In genomic region chr17:47830396-47830907, GRCh38 we compare ENCODE assay signal across 8 cellular contexts. TPM values are rescaled to one million over a fixed set of nuclear protein-coding genes. Genes with fewer than 3 reads are reported as not detected.
DNase-seq lines count a peak whose midpoint lies in the region; ATAC-seq and TF ChIP-seq lines count a peak whose summit lies in the region.

No MANE protein-coding gene starts in this region.

- H2BK15ac ChIP-seq in mesendoderm (replicated peaks; ENCODE audit: low read depth): no peak overlapping the region

- H3K23ac ChIP-seq in mesendoderm (ENCODE audit: low read length): no peak overlapping the region

- H3K27ac ChIP-seq in cardiac muscle cell: peak overlapping the region; percentile 52
- peak overlapping the region in 3 of 4 donors; percentile 49 to 78 (median 73) for H3K27ac ChIP-seq in body of pancreas
- no peak overlapping the region for H3K27ac ChIP-seq in mesendoderm (ENCODE audit: low read depth, low read length)
- peak overlapping the region; percentile 43 for H3K27ac ChIP-seq in urinary bladder (ENCODE audit: low read depth)

- H4K5ac ChIP-seq in mesendoderm (ENCODE audit: low read length): no peak overlapping the region

- ATAC-seq in Right ventricle myocardium inferior (no peak), body of pancreas (no peak), HG02642 (IDR thresholded peaks at IDR 0.05; ENCODE audit: poor library complexity, unreplicated experiment) (no peak)

- H3K56ac ChIP-seq in mesendoderm (ENCODE audit: low read length): peak overlapping the region; percentile 62

- intact Hi-C loops in Right ventricle myocardium inferior (cut with DNase I): no loop called here
- intact Hi-C loops in body of pancreas (cut with DNase I): loop anchor here (10.0 kb wide), 1 partner anchor 184 kb away; no protein-coding TSS in a partner anchor

- H3K79me2 ChIP-seq in mesendoderm (ENCODE audit: control insufficient read depth, insufficient read depth, low read length): peaks cover 8% of the 10 kb centered on the region

- H3K4me3 ChIP-seq in cardiac muscle cell (peak overlapping the region; percentile 79), body of pancreas (peak overlapping the region; percentile 58 to 67), mesendoderm (ENCODE audit: low read length) (no peak overlapping the region), urinary bladder (ENCODE audit: low read depth, low read length) (peak overlapping the region; percentile 51)

- DNase-seq in cardiac muscle cell (ENCODE audit: low read depth in 1 of 2, low spot score in 1 of 2) (no peak), Right ventricle myocardium inferior (ENCODE audit: missing footprints) (no peak), body of pancreas (no peak), mesendoderm (no peak), hippocampal formation (lab: John Stamatoyannopoulos, UW) (no peak), NCI-H510A treated with DMSO at 0.1 percent for 48 hours (lab: John Stamatoyannopoulos, UW) (no peak)

- H3K27me3 ChIP-seq in cardiac muscle cell: no peaks in the 10 kb centered on the region
- H3K27me3 ChIP-seq in body of pancreas: no peaks in the 10 kb centered on the region
- H3K27me3 ChIP-seq in mesendoderm (ENCODE audit: insufficient read depth, low read length, poor library complexity): no peaks in the 10 kb centered on the region

- H3K36me3 ChIP-seq in cardiac muscle cell (peaks cover 24% of the 10 kb centered on the region), body of pancreas (replicated peaks in 1 of 2; ENCODE audit: insufficient read depth in 1 of 2, low read depth in 2 of 2) (peaks cover 9 to 14% of the 10 kb centered on the region in 2 donors), mesendoderm (ENCODE audit: control insufficient read depth, insufficient read depth, low read length) (peaks cover 2% of the 10 kb centered on the region), urinary bladder (ENCODE audit: insufficient read depth) (peaks cover 8% of the 10 kb centered on the region)

- H3K4me2 ChIP-seq in mesendoderm (ENCODE audit: low read length): peak overlapping the region; percentile 47

- WGBS in body of pancreas, 2 donors: 48 to 50% methylated on average over 17 of the region's 18 CpGs
- no CpG with 5 or more reads among the region's 18 CpGs for WGBS in mesendoderm (ENCODE audit: extremely low coverage, insufficient coverage, low lambda C conversion rate)
- WGBS in urinary bladder: 67% methylated on average over 18 of the region's 18 CpGs

- no peak overlapping the region for H2BK120ac ChIP-seq in mesendoderm (ENCODE audit: low read depth, low read length)

- no peak overlapping the region for H2BK5ac ChIP-seq in mesendoderm (ENCODE audit: low read length)

- no peak overlapping the region for H2AK5ac ChIP-seq in mesendoderm (ENCODE audit: low read length)

- no peak overlapping the region for H3K18ac ChIP-seq in mesendoderm (ENCODE audit: low read length)

- H3K9me3 ChIP-seq in cardiac muscle cell (ENCODE audit: low read depth) (no peaks in the 10 kb centered on the region), body of pancreas (no peaks in the 10 kb centered on the region)

- peak overlapping the region; percentile 86 for H3K9ac ChIP-seq in mesendoderm (ENCODE audit: low read length)

- H4K8ac ChIP-seq in mesendoderm (ENCODE audit: low read depth, low read length): no peak overlapping the region

- H3K4me1 ChIP-seq in cardiac muscle cell (ENCODE audit: low read depth) (peaks cover 4% of the 10 kb centered on the region), body of pancreas (peaks cover 20% of the 10 kb centered on the region), mesendoderm (ENCODE audit: control insufficient read depth, low read depth, low read length) (no peaks in the 10 kb centered on the region), urinary bladder (ENCODE audit: insufficient read depth) (no peaks in the 10 kb centered on the region)

- TF ChIP-seq CTCF in cardiac muscle cell (IDR thresholded peaks at IDR 0.05; ENCODE audit: low read depth, low read length) (no peak), body of pancreas (IDR thresholded peaks at IDR 0.05) (no peak)

- H3K4ac ChIP-seq in mesendoderm (ENCODE audit: low read depth, low read length): no peak overlapping the region

- no peak for TF ChIP-seq POLR2A in body of pancreas (IDR thresholded peaks at IDR 0.05)

- H3K79me1 ChIP-seq in mesendoderm (ENCODE audit: low read length): no peaks in the 10 kb centered on the region

RNA-seq across cellular contexts. Expression of gene MRPL10, which starts 0.9 kb away (rescaled TPM):
- total RNA-seq in cardiac muscle cell: 79.1 and 87.1 TPM in 2 replicates
- polyA plus RNA-seq in cardiac muscle cell: 70.0 and 108 TPM in 2 replicates
- 54.9 TPM for total RNA-seq in Right ventricle myocardium inferior
- total RNA-seq in body of pancreas: 10 to 100 TPM in 1 of 2 donors, 1 to 10 TPM in 1; 4.3 to 29.8 TPM
- 60.1 TPM for polyA plus RNA-seq in mesendoderm (2013, experiment 1 of 2)
- polyA plus RNA-seq in mesendoderm (2013, experiment 2 of 2): 60.8 TPM
- total RNA-seq in urinary bladder: 8.5 TPM
- polyA plus RNA-seq in urinary bladder: 80.9 TPM

RNA-seq across cellular contexts. Expression of gene LRRC46, which starts 1.0 kb away (rescaled TPM):
- total RNA-seq in cardiac muscle cell: 0.46 TPM in 1 of 2 replicates, not detected in the other
- polyA plus RNA-seq in cardiac muscle cell: 1.9 and 2.5 TPM in 2 replicates
- 0.30 TPM for total RNA-seq in Right ventricle myocardium inferior
- total RNA-seq in body of pancreas: not detected
- polyA plus RNA-seq in mesendoderm (2013, experiment 1 of 2): 0.20 TPM
- 0.43 TPM for polyA plus RNA-seq in mesendoderm (2013, experiment 2 of 2)
- not detected for total RNA-seq in urinary bladder
- 0.30 TPM for polyA plus RNA-seq in urinary bladder

RNA-seq across cellular contexts. Expression of gene OSBPL7, which starts 8.9 kb away (rescaled TPM):
- total RNA-seq in cardiac muscle cell (12.2 and 20.5 TPM in 2 replicates), Right ventricle myocardium inferior (5.4 TPM), body of pancreas (10 to 100 TPM; 18.2 to 42.2 TPM), urinary bladder (7.8 TPM)
- polyA plus RNA-seq in cardiac muscle cell (12.1 and 18.0 TPM in 2 replicates), urinary bladder (9.6 TPM)
- polyA plus RNA-seq in mesendoderm (2013, experiment 1 of 2): 1.9 TPM
- 2.0 TPM for polyA plus RNA-seq in mesendoderm (2013, experiment 2 of 2)

RNA-seq across cellular contexts. Expression of gene SCRN2, which starts 10.6 kb away (rescaled TPM):
- total RNA-seq in cardiac muscle cell: 101 and 149 TPM in 2 replicates
- 139 and 179 TPM in 2 replicates for polyA plus RNA-seq in cardiac muscle cell
- 27.0 TPM for total RNA-seq in Right ventricle myocardium inferior
- total RNA-seq in body of pancreas: 10 to 100 TPM; 37.2 to 45.7 TPM
- polyA plus RNA-seq in mesendoderm (2013, experiment 1 of 2): 6.6 TPM
- polyA plus RNA-seq in mesendoderm (2013, experiment 2 of 2): 7.7 TPM
- 27.4 TPM for total RNA-seq in urinary bladder
- polyA plus RNA-seq in urinary bladder: 41.0 TPM

RNA-seq across cellular contexts. Expression of gene SP6, which starts 20.5 kb away (rescaled TPM):
- total RNA-seq in cardiac muscle cell (5.8 and 6.3 TPM in 2 replicates), Right ventricle myocardium inferior (0.19 TPM), body of pancreas (under 1 TPM; 0.26 to 0.99 TPM), urinary bladder (2.2 TPM)
- polyA plus RNA-seq in cardiac muscle cell (4.6 and 5.0 TPM in 2 replicates), urinary bladder (2.3 TPM)
- polyA plus RNA-seq in mesendoderm (2013, experiment 1 of 2): 0.91 TPM
- 0.78 TPM for polyA plus RNA-seq in mesendoderm (2013, experiment 2 of 2)
